In the genomic region with DNA sequence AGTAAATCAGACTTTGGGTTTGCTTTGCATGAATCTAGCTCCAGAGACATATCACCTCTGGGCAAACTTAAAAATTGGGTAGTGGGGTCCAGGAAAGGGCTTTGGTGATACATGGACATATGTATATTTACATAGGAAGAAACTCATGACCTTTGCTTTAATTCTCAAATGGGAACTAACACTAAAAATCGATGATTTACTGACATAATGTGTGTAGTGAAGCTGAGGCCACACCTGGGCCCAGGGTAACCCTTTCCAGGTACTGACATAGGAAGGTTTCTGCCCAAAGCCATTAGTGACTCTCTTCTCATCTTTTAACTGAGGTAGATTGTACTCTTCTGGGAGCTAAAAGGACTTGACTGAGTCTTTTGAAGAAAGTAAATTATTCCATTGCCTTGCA, we compare ENCODE assay signal across 1 cellular context.
TF ChIP-seq lines count a peak whose summit lies in the region.

No MANE protein-coding gene starts in this region.

TF ChIP-seq in HepG2, 621 proteins besides CTCF, POLR2A, EP300 and RAD21 (continued from another document):
- TF ChIP-seq, protein P1, sequence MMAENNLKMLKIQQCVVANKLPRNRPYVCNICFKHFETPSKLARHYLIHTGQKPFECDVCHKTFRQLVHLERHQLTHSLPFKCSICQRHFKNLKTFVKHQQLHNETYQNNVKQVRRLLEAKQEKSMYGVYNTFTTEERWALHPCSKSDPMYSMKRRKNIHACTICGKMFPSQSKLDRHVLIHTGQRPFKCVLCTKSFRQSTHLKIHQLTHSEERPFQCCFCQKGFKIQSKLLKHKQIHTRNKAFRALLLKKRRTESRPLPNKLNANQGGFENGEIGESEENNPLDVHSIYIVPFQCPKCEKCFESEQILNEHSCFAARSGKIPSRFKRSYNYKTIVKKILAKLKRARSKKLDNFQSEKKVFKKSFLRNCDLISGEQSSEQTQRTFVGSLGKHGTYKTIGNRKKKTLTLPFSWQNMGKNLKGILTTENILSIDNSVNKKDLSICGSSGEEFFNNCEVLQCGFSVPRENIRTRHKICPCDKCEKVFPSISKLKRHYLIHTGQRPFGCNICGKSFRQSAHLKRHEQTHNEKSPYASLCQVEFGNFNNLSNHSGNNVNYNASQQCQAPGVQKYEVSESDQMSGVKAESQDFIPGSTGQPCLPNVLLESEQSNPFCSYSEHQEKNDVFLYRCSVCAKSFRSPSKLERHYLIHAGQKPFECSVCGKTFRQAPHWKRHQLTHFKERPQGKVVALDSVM (CRISPR knock-in tag; IDR thresholded peaks at IDR 0.05), result no peak
- no peak for TF ChIP-seq ZNF33A (CRISPR knock-in tag; IDR thresholded peaks at IDR 0.05; ENCODE audit: borderline replicate concordance)
- TF ChIP-seq ZNF343 (CRISPR knock-in tag; IDR thresholded peaks at IDR 0.05), result no peak
- peak; percentile 38; the same call in 1 of the 2 replicates for TF ChIP-seq ZNF652 (CRISPR knock-in tag; IDR thresholded peaks at IDR 0.05; ENCODE audit: borderline replicate concordance, low read depth)
